1 cellular context compared by ENCODE assay signal in the genomic region with DNA sequence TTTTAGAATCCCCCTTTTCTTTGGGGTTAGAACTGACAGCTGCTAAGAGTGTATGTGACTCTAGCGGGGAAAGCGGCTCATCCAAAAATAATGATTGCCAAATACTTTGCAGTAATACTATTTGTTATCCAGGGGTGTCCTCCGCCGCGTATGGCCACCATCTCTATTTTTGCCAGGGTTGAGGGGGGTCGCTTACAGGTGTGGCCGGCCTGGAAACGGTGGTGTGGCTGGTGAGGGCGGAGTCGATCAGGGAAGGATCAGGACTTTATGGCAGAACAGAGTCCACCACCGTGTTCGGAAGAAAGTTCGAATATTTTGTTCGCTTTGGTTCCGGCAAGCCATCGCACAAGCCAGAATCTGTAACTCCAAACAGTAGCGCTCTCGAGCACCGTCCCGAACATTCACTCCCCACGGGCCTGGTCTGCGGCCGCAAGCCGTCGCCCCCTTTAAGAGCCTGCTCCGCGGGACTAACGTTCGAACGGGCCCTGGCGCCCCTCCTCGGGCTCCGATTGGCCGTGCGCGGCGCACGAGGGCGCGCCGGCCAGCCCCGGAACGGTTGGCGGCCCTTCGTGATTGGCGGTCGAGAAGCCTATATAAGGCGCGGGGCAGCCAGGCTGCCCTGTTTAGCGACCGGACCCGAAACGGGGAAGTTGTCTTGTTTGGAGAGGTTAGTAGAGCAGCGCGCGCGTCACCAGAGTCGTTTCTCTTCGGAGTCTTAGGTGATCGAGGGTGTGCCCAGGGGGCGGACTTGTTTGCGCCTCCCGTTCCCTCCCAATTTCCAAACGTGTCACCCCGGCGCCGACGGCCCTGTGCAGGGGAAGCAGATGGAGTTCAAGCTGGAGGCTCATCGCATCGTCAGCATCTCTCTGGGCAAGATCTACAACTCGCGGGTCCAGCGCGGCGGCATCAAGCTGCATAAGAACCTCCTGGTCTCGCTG.
TF ChIP-seq lines count a peak whose summit lies in the region.

TSS of gene IER5 (plus strand) at position 622 of the 938 bp plus-strand sequence. CDS start at position 825, 203 bp downstream.

TF ChIP-seq in liver, 16 proteins besides CTCF, POLR2A, EP300 and RAD21 (continued from another document):
- TF ChIP-seq, protein P1, sequence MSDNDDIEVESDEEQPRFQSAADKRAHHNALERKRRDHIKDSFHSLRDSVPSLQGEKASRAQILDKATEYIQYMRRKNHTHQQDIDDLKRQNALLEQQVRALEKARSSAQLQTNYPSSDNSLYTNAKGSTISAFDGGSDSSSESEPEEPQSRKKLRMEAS (IDR thresholded peaks at IDR 0.05), result no peak
- TF ChIP-seq ZBTB33 (IDR thresholded peaks at IDR 0.05) (peak; percentile 21), RXRA (IDR thresholded peaks at IDR 0.05) (peak; percentile 6 to 48), TAF1 (conservative IDR thresholded peaks at IDR 0.05) (peak; percentile 99)
TF ChIP-seq in liver: peak in this region for 7.
